Comparison of ENCODE assay signal across 1 cellular context in the genomic region with DNA sequence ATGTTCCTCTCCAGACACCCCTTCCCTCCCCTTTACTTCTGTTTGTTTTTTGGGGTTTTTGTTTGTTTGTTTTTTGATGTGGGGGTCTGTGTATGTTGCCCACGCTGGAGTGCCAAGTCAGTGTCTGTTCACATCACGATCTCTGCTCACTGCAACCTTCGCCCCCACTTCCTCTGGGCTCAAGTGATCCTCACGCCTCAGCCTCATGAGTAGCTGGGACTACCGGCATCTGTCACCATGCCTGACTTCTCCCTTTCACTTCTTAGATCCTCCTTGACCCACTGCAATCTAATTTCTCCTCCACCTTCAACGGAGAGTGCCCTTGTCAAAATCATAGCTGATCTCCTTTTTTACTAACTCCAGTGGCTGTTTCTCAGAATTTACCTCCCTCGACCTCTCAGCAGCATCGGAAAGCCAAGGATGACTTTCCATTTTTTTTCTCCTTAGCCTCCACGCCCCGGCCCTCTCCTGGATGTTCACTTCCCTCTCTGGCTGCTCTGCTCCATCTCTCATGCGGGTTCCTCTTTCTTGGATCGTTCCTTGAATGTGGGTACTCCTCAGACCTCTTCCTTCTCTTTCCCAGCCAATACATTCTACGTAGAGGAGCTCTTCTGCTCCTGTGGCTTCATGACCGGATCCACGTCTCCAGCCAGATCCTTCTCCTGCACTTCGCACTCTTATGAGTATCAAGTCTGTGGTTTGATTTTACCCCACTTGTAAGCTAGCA.
TF ChIP-seq lines count a peak whose summit lies in the region.

No MANE protein-coding gene starts in this region.

TF ChIP-seq in K562, 482 proteins besides CTCF, POLR2A, EP300 and RAD21:
- TF ChIP-seq DPF2 (IDR thresholded peaks at IDR 0.05) (no peak), SPI1 (IDR thresholded peaks at IDR 0.05; ENCODE audit: borderline replicate concordance, low read depth, low read length) (peak; percentile 80; the same call in 1 of the 2 replicates), NUFIP1 (IDR thresholded peaks at IDR 0.05; ENCODE audit: partially characterized antibody) (no peak), POLR2AphosphoS5 (IDR thresholded peaks at IDR 0.05; ENCODE audit: control insufficient read depth, insufficient read depth, low read depth, low read length) (no peak)
- TF ChIP-seq, protein P1, sequence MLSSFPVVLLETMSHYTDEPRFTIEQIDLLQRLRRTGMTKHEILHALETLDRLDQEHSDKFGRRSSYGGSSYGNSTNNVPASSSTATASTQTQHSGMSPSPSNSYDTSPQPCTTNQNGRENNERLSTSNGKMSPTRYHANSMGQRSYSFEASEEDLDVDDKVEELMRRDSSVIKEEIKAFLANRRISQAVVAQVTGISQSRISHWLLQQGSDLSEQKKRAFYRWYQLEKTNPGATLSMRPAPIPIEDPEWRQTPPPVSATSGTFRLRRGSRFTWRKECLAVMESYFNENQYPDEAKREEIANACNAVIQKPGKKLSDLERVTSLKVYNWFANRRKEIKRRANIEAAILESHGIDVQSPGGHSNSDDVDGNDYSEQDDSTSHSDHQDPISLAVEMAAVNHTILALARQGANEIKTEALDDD (IDR thresholded peaks at IDR 0.05) = no peak
